In the genomic region with DNA sequence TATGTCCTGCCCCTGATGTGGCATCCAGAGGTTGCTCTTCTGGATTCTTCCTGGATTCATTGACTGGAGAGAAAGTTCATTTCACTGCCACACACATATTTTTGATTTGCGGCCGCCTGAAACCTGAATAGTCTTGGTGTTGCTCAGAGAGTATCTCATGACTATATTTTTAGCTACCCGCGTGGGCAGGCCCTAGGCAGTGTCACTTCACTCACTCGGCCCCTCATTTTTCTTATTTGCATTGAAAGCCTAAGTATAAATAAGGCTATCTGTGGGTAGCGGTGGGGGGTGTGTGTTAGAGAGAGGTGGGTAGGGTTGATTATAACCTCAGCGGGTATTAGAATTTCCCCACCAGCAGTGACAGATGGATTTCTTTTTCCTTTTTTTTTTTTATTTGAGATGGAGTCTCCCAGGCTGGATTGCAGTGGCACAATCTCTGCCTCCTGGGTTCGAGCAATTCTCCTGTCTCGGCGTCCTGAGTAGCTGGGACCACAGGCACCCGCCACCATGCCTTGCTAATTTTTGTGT, we compare ENCODE assay signal across 10 cellular contexts.
DNase-seq lines count a peak whose midpoint lies in the region; ATAC-seq, FAIRE-seq and TF ChIP-seq lines count a peak whose summit lies in the region.
"Had no signal": no experiment of that assay in that cellular context is flagged by ENCODE, and none has a peak within 500 bp of the region (broad histone marks: within the 10 kb centered on the region; RNA-seq: fewer than 3 reads in every experiment).

No MANE protein-coding gene starts in this region.

- H3K9me3 ChIP-seq in PC-3 (ENCODE audit: low read length) (no peaks in the 10 kb centered on the region), skeletal muscle tissue (ENCODE audit: control insufficient read depth in 3 of 3, low read length in 3 of 3) (no peaks in the 10 kb centered on the region), right lobe of liver (no peaks in the 10 kb centered on the region)
- H3K9me3 ChIP-seq: suprapubic skin had no signal

- peak; percentile 61 for ATAC-seq in HG02642 (IDR thresholded peaks at IDR 0.05; ENCODE audit: poor library complexity, unreplicated experiment)
- ATAC-seq in PC-3, result no peak
- no peak for ATAC-seq in right lobe of liver

- H3K4me2 ChIP-seq in PC-3 (ENCODE audit: low read length), result peak overlapping the region; percentile 29; the same call in 1 of the 2 replicates

- FAIRE-seq in GM19239 (lab: Jason Lieb, UNC), result peak; percentile 80

- H3K36me3 ChIP-seq in PC-3 (ENCODE audit: low read depth, low read length) (no peaks in the 10 kb centered on the region), skeletal muscle tissue (ENCODE audit: control insufficient read depth in 3 of 3, insufficient read depth in 3 of 3, low read length in 3 of 3) (no peaks in the 10 kb centered on the region), right lobe of liver (no peaks in the 10 kb centered on the region)
- H3K36me3 ChIP-seq: suprapubic skin had no signal

- intact Hi-C loops in PC-3 (cut with micrococcal nuclease), result no loop called here
- intact Hi-C loops in right lobe of liver (cut with DNase I), result no loop called here

- TF ChIP-seq CTCF in PC-3 (conservative IDR thresholded peaks at IDR 0.05; ENCODE audit: low read depth, low read length) (no peak), right lobe of liver (IDR thresholded peaks at IDR 0.05) (no peak)

- CTCF ChIA-PET in PC-3 (lab: Charles Lee), result no interaction called here

- no peaks in the 10 kb centered on the region for H3K9me2 ChIP-seq in PC-3 (replicated peaks; ENCODE audit: low read length)

- peaks cover 84% of the 10 kb centered on the region for H3K79me2 ChIP-seq in PC-3 (ENCODE audit: low read length)

- POLR2A ChIA-PET in PC-3 (lab: Charles Lee; ENCODE audit: unreplicated experiment), result no interaction called here

- DNase-seq in GM19239 (ENCODE audit: insufficient read length, low spot score) (no peak), PC-3 (no peak), substantia nigra (lab: John Stamatoyannopoulos, UW) (no peak), right lobe of liver (no peak), mesenteric fat pad (ENCODE audit: low spot score) (no peak)
- no peak for DNase-seq in activated CD8-positive, alpha-beta memory T cell treated with anti-CD3 and anti-CD28 coated beads for 24 hours

- TF ChIP-seq POLR2A in right lobe of liver (IDR thresholded peaks at IDR 0.05), result no peak

- BruUV-seq in PC-3 (replicated peaks; lab: Mats Ljungman, UMichigan), result no TSS peak

- no peak overlapping the region for H2AFZ ChIP-seq in PC-3 (ENCODE audit: low read length)

- H4K20me1 ChIP-seq in PC-3 (ENCODE audit: low read length), result 0 out of 2 replicates have a peak, but pooled peaks cover 4% of the 10 kb centered on the region

- WGBS in right lobe of liver (ENCODE audit: insufficient coverage, low coverage, low lambda C conversion rate, missing lambda C conversion rate), result 88% methylated on average over 7 of the region's 11 CpGs

- H3K4me1 ChIP-seq in PC-3 (ENCODE audit: insufficient read depth, low read length), result peaks cover 9% of the 10 kb centered on the region
- peaks cover 27 to 63% (median 29%) of the 10 kb centered on the region in 3 donors for H3K4me1 ChIP-seq in skeletal muscle tissue (ENCODE audit: control insufficient read depth in 3 of 3, insufficient read depth in 3 of 3, low read length in 3 of 3)
- H3K4me1 ChIP-seq in right lobe of liver, result peaks cover 0 to 13% (median 8%) of the 10 kb centered on the region in 4 donors

- no peak overlapping the region for H3K27ac ChIP-seq in PC-3 (ENCODE audit: low read length)
- peak overlapping the region; percentile 83 for H3K27ac ChIP-seq in skeletal muscle tissue (ENCODE audit: low read depth, low read length)
- no peak overlapping the region for H3K27ac ChIP-seq in substantia nigra (ENCODE audit: low read depth, low read length, poor library complexity, severe bottlenecking)
- H3K27ac ChIP-seq in right lobe of liver, result no peak overlapping the region
- H3K27ac ChIP-seq: suprapubic skin had no signal

- H3K4me3 ChIP-seq in PC-3 (ENCODE audit: low read length) (no peak overlapping the region), skeletal muscle tissue (ENCODE audit: low read length in 3 of 3) (peak overlapping the region in 2 of 3 donors; percentile 22 to 38), right lobe of liver (no peak overlapping the region)
- H3K4me3 ChIP-seq: dorsolateral prefrontal cortex, suprapubic skin had no signal

- H3K27me3 ChIP-seq in PC-3 (ENCODE audit: low read length), result no peaks in the 10 kb centered on the region
- no peaks in the 10 kb centered on the region for H3K27me3 ChIP-seq in skeletal muscle tissue (ENCODE audit: control insufficient read depth in 3 of 3, insufficient read depth in 3 of 3, low read length in 3 of 3)
- no peaks in the 10 kb centered on the region for H3K27me3 ChIP-seq in right lobe of liver
- H3K27me3 ChIP-seq: dorsolateral prefrontal cortex, suprapubic skin had no signal

- H3K9ac ChIP-seq in PC-3 (ENCODE audit: low read length), result no peak overlapping the region
- H3K9ac ChIP-seq in skeletal muscle tissue (ENCODE audit: low read depth in 1 of 3, low read length in 3 of 3), result peak overlapping the region; percentile 24 to 68 (median 61)

- H3F3A ChIP-seq in PC-3 (ENCODE audit: low read length, unreplicated experiment), result no peaks in the 10 kb centered on the region

Comparison
In these comparisons a context has a peak if more than half of its experiments do, and no peak if none do; other contexts are left out.
1. H3K4me3 ChIP-seq: peak in skeletal muscle tissue (2 of 3); none in PC-3 (single experiment) and right lobe of liver (0 of 3).